In genomic region chr9:120078112-120078511, GRCh38 we compare ENCODE assay signal across 2 cellular contexts.
TF ChIP-seq lines count a peak whose summit lies in the region.

No MANE protein-coding gene starts in this region.

TF ChIP-seq in GM23338, 12 proteins besides CTCF, POLR2A, EP300 and RAD21 (continued from another document):
- no peak for TF ChIP-seq ETS1 (IDR thresholded peaks at IDR 0.05)
- no peak for TF ChIP-seq EZH2 (IDR thresholded peaks at IDR 0.05; ENCODE audit: low read depth, unreplicated experiment)
- TF ChIP-seq EZH2phosphoT487 (IDR thresholded peaks at IDR 0.05; ENCODE audit: unreplicated experiment): no peak
- no peak for TF ChIP-seq ZNF331 (CRISPR knock-in tag; IDR thresholded peaks at IDR 0.05; ENCODE audit: low read depth)

TF ChIP-seq in WTC11, 78 proteins besides CTCF, POLR2A, EP300 and RAD21 (continued from another document):
- TF ChIP-seq AFF4 (CRISPR knock-in tag; IDR thresholded peaks at IDR 0.05; ENCODE audit: borderline replicate concordance) (no peak), JAZF1 (CRISPR knock-in tag; IDR thresholded peaks at IDR 0.05) (no peak), USF2 (CRISPR knock-in tag; IDR thresholded peaks at IDR 0.05) (no peak), JUN (CRISPR knock-in tag; IDR thresholded peaks at IDR 0.05) (no peak), OVOL2 (CRISPR knock-in tag; IDR thresholded peaks at IDR 0.05; ENCODE audit: borderline replicate concordance) (no peak)
TF ChIP-seq in WTC11: peak in this region for 0.
